8 cellular contexts compared by ENCODE assay signal in genomic region chrX:134718329-134719317, GRCh38.
A peak's percentile ranks its signal among the peaks of the same experiment; 100 is the strongest.
DNase-seq lines count a peak whose midpoint lies in the region; ATAC-seq lines count a peak whose summit lies in the region.

No MANE protein-coding gene starts in this region.

- H3K36me3 ChIP-seq in mesodermal cell (ENCODE audit: control insufficient read depth, insufficient read depth, low read length), result no peaks in the 10 kb centered on the region
- no peaks in the 10 kb centered on the region for H3K36me3 ChIP-seq in effector memory CD4-positive, alpha-beta T cell (ENCODE audit: control insufficient read depth, insufficient read depth, low read length)

- no peaks in the 10 kb centered on the region for H3K27me3 ChIP-seq in effector memory CD4-positive, alpha-beta T cell (replicated peaks; ENCODE audit: control insufficient read depth, insufficient read depth, low read length, poor library complexity, severe bottlenecking)

- ATAC-seq in GM21619 (IDR thresholded peaks at IDR 0.05; ENCODE audit: unreplicated experiment), result peak; percentile 84

- no peak overlapping the region for H3K4me3 ChIP-seq in mesodermal cell (ENCODE audit: extremely low read depth, insufficient read depth, low read length, poor library complexity, severe bottlenecking)
- no peak overlapping the region for H3K4me3 ChIP-seq in effector memory CD4-positive, alpha-beta T cell (ENCODE audit: insufficient read depth, low read depth, low read length, poor library complexity, severe bottlenecking)

- peak; percentile 86 for DNase-seq in Daoy (ENCODE audit: low read depth)
- peak; percentile 94 for DNase-seq in NCI-H226
- peak; percentile 77 for DNase-seq in astrocyte of the hippocampus (ENCODE audit: low read depth, low spot score)
- DNase-seq in caudate nucleus (lab: John Stamatoyannopoulos, UW), result no peak
- DNase-seq in D341Med (ENCODE audit: low spot score), result no peak
- DNase-seq in effector memory CD4-positive, alpha-beta T cell, result no peak

- peaks cover 12% of the 10 kb centered on the region for H3K4me1 ChIP-seq in mesodermal cell (ENCODE audit: control insufficient read depth, insufficient read depth, low read length, poor library complexity, severe bottlenecking)
- no peaks in the 10 kb centered on the region for H3K4me1 ChIP-seq in effector memory CD4-positive, alpha-beta T cell (ENCODE audit: control insufficient read depth, insufficient read depth, low read length, poor library complexity, severe bottlenecking)

- no peaks in the 10 kb centered on the region for H3K9me3 ChIP-seq in mesodermal cell (ENCODE audit: control insufficient read depth, low read length)
- no peaks in the 10 kb centered on the region for H3K9me3 ChIP-seq in effector memory CD4-positive, alpha-beta T cell (ENCODE audit: control insufficient read depth, low read length)

- peak overlapping the region; percentile 91 for H3K27ac ChIP-seq in mesodermal cell (ENCODE audit: low read depth, low read length, severe bottlenecking)
- no peak overlapping the region for H3K27ac ChIP-seq in caudate nucleus (ENCODE audit: low read depth, low read length)
- no peak overlapping the region for H3K27ac ChIP-seq in effector memory CD4-positive, alpha-beta T cell (ENCODE audit: insufficient read depth, low read length, poor library complexity, severe bottlenecking)

- 40 to 100% methylated on average over 1 of the region's 7 CpGs for WGBS in mesodermal cell (ENCODE audit: insufficient coverage in 2 of 2), 2 experiments

Comparison
In these comparisons a context has a peak if more than half of its experiments do, and no peak if none do; other contexts are left out.
1. DNase-seq: peak in Daoy (single experiment), NCI-H226 (single experiment) and astrocyte of the hippocampus (single experiment); none in caudate nucleus (0 of 61), D341Med (single experiment) and effector memory CD4-positive, alpha-beta T cell (0 of 3).